8 cellular contexts compared by ENCODE assay signal in the genomic region with DNA sequence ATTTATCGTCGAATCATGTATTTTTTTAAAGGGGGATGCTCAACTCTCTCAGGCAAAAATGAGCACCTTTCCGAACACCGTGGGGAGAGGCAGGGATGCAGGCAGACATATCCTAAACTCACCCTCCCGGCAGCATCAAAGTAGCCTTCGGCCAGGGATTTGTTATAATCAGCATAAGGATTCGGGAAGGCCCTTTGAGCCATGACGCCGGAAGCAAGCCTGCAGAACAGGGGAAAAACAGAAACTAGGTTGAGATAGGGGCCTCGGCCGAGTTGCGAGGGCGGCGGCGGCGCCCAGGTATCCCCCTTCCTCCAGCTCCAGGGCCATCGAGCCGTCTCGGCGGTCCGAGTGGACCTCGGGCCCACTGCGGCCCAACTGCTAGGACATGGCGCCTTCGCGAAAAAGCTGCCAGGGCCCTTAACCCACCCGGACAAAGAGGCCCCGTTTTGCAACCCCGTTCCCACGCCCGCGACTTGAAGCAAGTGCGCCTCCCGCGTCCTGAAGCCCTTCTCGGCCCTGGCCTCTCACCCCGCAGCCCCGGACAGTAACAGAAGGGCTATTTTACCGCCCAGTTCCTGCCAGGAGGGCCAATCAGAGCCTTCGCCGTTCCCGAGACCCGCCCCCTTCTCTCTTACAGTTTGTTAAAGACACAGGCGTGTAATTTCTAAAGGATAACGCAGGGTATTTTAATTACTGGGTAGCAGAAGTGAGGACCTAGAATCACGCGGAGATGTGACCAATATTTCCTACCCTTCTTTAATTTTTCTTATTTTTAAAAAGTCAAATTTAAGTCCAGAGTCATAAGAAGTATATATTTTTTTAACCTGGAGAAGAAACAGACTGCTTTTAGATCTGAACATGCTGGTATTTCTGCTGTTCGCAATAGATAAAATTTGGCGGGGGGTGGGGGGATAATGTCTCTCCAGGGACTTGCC. TPM values are rescaled to one million over a fixed set of nuclear protein-coding genes. Genes with fewer than 3 reads are reported as not detected.
DNase-seq lines count a peak whose midpoint lies in the region; ATAC-seq and TF ChIP-seq lines count a peak whose summit lies in the region.

A gene with protein sequence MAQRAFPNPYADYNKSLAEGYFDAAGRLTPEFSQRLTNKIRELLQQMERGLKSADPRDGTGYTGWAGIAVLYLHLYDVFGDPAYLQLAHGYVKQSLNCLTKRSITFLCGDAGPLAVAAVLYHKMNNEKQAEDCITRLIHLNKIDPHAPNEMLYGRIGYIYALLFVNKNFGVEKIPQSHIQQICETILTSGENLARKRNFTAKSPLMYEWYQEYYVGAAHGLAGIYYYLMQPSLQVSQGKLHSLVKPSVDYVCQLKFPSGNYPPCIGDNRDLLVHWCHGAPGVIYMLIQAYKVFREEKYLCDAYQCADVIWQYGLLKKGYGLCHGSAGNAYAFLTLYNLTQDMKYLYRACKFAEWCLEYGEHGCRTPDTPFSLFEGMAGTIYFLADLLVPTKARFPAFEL (minus strand): TSS at position 566 of the 935 bp plus-strand sequence. CDS start 363 bp downstream, at position 203.

- H3K27ac Mint-ChIP-seq in activated naive CD4-positive, alpha-beta T cell treated with anti-CD3 and anti-CD28 coated beads, Interleukin-2, amount 50 U/mL, for 24 hours: peak within 1 kb of the TSS; percentile 98

- H3K9me3 ChIP-seq in suprapubic skin: no peaks in the 10 kb centered on the region

- H3K27me3 Mint-ChIP-seq in activated naive CD4-positive, alpha-beta T cell treated with anti-CD3 and anti-CD28 coated beads, Interleukin-2, amount 50 U/mL, for 24 hours: no peaks in the 10 kb centered on the region

- DNase-seq in GM04503 (ENCODE audit: low read depth): peak; percentile 63
- peak; percentile 59 for DNase-seq in HFF-Myc (ENCODE audit: extremely low read depth, low read depth)
- peak; percentile 89 for DNase-seq in NAMALWA (ENCODE audit: low spot score)
- peak; percentile 97 for DNase-seq in globus pallidus (ENCODE audit: low spot score)
- DNase-seq in nucleus accumbens (lab: John Stamatoyannopoulos, UW): peak; percentile 67 to 97 (median 91)
- DNase-seq in suprapubic skin (ENCODE audit: low spot score in 2 of 2): peak; percentile 95 to 96

- H3K27ac ChIP-seq in suprapubic skin: peak within 1 kb of the TSS; percentile 65

- H3K36me3 Mint-ChIP-seq in activated naive CD4-positive, alpha-beta T cell treated with anti-CD3 and anti-CD28 coated beads, Interleukin-2, amount 50 U/mL, for 24 hours: no peaks in the 10 kb centered on the region

- H3K4me3 ChIP-seq in HFF-Myc (replicated peaks; ENCODE audit: low read depth, low read length) (peak within 1 kb of the TSS; percentile 64), suprapubic skin (peak within 1 kb of the TSS; percentile 71)

- TF ChIP-seq CTCF in HFF-Myc (IDR thresholded peaks at IDR 0.05; ENCODE audit: low read depth, low read length, missing control alignments): no peak
- TF ChIP-seq CTCF in suprapubic skin (IDR thresholded peaks at IDR 0.05): no peak

- H3K36me3 ChIP-seq in suprapubic skin: peaks cover 3% of the 10 kb centered on the region

- no peaks in the 10 kb centered on the region for H3K9me3 Mint-ChIP-seq in activated naive CD4-positive, alpha-beta T cell treated with anti-CD3 and anti-CD28 coated beads, Interleukin-2, amount 50 U/mL, for 24 hours

- TF ChIP-seq EP300 in suprapubic skin (IDR thresholded peaks at IDR 0.05): no peak

- H3K4me1 ChIP-seq in suprapubic skin: peaks cover 24% of the 10 kb centered on the region

- 1% methylated on average over 23 of the region's 49 CpGs for WGBS in suprapubic skin

- H3K27me3 ChIP-seq in suprapubic skin: no peaks in the 10 kb centered on the region

- ATAC-seq in SK-N-SH treated with all-trans-retinoic acid at 6 μM for 48 hours: peak; percentile 100

- TF ChIP-seq POLR2A in suprapubic skin (IDR thresholded peaks at IDR 0.05): peak in 1 of 2 donors; percentile 50

- H3K4me1 Mint-ChIP-seq in activated naive CD4-positive, alpha-beta T cell treated with anti-CD3 and anti-CD28 coated beads, Interleukin-2, amount 50 U/mL, for 24 hours: peaks cover 70% of the 10 kb centered on the region

- H3K4me3 Mint-ChIP-seq in activated naive CD4-positive, alpha-beta T cell treated with anti-CD3 and anti-CD28 coated beads, Interleukin-2, amount 50 U/mL, for 24 hours: peak within 1 kb of the TSS; percentile 100

TF ChIP-seq in SK-N-SH treated with all-trans-retinoic acid at 6 μM for 48 hours, 23 proteins besides CTCF, POLR2A, EP300 and RAD21:
- TF ChIP-seq RARB (CRISPR knock-in tag; IDR thresholded peaks at IDR 0.05): no peak
- TF ChIP-seq GLIS3 (CRISPR knock-in tag; IDR thresholded peaks at IDR 0.05): no peak
- no peak for TF ChIP-seq ZNF565 (CRISPR knock-in tag; conservative IDR thresholded peaks at IDR 0.05; ENCODE audit: low read depth)
- TF ChIP-seq ARNTL (CRISPR knock-in tag; IDR thresholded peaks at IDR 0.05; ENCODE audit: borderline replicate concordance, low read depth): no peak
- TF ChIP-seq SNAI2 (CRISPR knock-in tag; IDR thresholded peaks at IDR 0.05): no peak
- TF ChIP-seq ESRRG (CRISPR knock-in tag; IDR thresholded peaks at IDR 0.05): no peak
- TF ChIP-seq, protein P1, sequence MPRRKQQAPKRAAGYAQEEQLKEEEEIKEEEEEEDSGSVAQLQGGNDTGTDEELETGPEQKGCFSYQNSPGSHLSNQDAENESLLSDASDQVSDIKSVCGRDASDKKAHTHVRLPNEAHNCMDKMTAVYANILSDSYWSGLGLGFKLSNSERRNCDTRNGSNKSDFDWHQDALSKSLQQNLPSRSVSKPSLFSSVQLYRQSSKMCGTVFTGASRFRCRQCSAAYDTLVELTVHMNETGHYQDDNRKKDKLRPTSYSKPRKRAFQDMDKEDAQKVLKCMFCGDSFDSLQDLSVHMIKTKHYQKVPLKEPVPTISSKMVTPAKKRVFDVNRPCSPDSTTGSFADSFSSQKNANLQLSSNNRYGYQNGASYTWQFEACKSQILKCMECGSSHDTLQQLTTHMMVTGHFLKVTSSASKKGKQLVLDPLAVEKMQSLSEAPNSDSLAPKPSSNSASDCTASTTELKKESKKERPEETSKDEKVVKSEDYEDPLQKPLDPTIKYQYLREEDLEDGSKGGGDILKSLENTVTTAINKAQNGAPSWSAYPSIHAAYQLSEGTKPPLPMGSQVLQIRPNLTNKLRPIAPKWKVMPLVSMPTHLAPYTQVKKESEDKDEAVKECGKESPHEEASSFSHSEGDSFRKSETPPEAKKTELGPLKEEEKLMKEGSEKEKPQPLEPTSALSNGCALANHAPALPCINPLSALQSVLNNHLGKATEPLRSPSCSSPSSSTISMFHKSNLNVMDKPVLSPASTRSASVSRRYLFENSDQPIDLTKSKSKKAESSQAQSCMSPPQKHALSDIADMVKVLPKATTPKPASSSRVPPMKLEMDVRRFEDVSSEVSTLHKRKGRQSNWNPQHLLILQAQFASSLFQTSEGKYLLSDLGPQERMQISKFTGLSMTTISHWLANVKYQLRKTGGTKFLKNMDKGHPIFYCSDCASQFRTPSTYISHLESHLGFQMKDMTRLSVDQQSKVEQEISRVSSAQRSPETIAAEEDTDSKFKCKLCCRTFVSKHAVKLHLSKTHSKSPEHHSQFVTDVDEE (CRISPR knock-in tag; IDR thresholded peaks at IDR 0.05): no peak
- no peak for TF ChIP-seq OSR1 (CRISPR knock-in tag; IDR thresholded peaks at IDR 0.05)
- TF ChIP-seq, protein P2, sequence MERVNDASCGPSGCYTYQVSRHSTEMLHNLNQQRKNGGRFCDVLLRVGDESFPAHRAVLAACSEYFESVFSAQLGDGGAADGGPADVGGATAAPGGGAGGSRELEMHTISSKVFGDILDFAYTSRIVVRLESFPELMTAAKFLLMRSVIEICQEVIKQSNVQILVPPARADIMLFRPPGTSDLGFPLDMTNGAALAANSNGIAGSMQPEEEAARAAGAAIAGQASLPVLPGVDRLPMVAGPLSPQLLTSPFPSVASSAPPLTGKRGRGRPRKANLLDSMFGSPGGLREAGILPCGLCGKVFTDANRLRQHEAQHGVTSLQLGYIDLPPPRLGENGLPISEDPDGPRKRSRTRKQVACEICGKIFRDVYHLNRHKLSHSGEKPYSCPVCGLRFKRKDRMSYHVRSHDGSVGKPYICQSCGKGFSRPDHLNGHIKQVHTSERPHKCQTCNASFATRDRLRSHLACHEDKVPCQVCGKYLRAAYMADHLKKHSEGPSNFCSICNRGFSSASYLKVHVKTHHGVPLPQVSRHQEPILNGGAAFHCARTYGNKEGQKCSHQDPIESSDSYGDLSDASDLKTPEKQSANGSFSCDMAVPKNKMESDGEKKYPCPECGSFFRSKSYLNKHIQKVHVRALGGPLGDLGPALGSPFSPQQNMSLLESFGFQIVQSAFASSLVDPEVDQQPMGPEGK (CRISPR knock-in tag; IDR thresholded peaks at IDR 0.05; ENCODE audit: borderline replicate concordance): no peak

RNA-seq across cellular contexts. Expression of the gene that starts here (rescaled TPM):
- 10 to 100 TPM; 40.3 to 61.8 (median 53.7) TPM for total RNA-seq in suprapubic skin

Comparison
In these comparisons a context has a peak if more than half of its experiments do, and no peak if none do; other contexts are left out.
1. Peak in every context shown above with its lines: DNase-seq, ATAC-seq, H3K4me3 ChIP-seq and H3K27ac ChIP-seq.